9 cellular contexts compared by ENCODE assay signal in genomic region chr2:241273552-241273988, GRCh38. TPM values are rescaled to one million over a fixed set of nuclear protein-coding genes. Genes with fewer than 3 reads are reported as not detected.
DNase-seq lines count a peak whose midpoint lies in the region; ATAC-seq and TF ChIP-seq lines count a peak whose summit lies in the region.
"Had no signal": no experiment of that assay in that cellular context is flagged by ENCODE, and none has a peak within 500 bp of the region (broad histone marks: within the 10 kb centered on the region; RNA-seq: fewer than 3 reads in every experiment).

No MANE protein-coding gene starts in this region.

- H3K36me3 Mint-ChIP-seq in activated naive CD4-positive, alpha-beta T cell treated with anti-CD3 and anti-CD28 coated beads, Interleukin-2, amount 10 ng/mL, durations not matched to agents 7 days and 5 days: peaks cover 30% of the 10 kb centered on the region
- H3K36me3 Mint-ChIP-seq in activated T-helper 17 cell treated with anti-CD3 and anti-CD28 coated beads, Interleukin-2, amount 50 U/mL, for 72 hours (ENCODE audit: low read depth): peaks cover 38% of the 10 kb centered on the region

- H3K4me3 ChIP-seq in liver (ENCODE audit: low read depth in 1 of 3, low read length in 3 of 3) (peak overlapping the region in 2 of 3 donors; percentile 59 to 95), transverse colon (no peak overlapping the region)

- ATAC-seq in activated T-helper 17 cell treated with anti-CD3 and anti-CD28 coated beads, Interleukin-2, amount 50 U/mL, for 72 hours (replicated peaks): no peak

- H3K4me1 ChIP-seq in liver (ENCODE audit: control insufficient read depth in 4 of 4, insufficient read depth in 4 of 4, low read length in 3 of 4) (peaks cover 6 to 45% (median 37%) of the 10 kb centered on the region in 4 donors), transverse colon (peaks cover 14 to 29% (median 24%) of the 10 kb centered on the region in 4 donors)

- peaks cover 40% of the 10 kb centered on the region for H3K4me1 Mint-ChIP-seq in activated naive CD4-positive, alpha-beta T cell treated with anti-CD3 and anti-CD28 coated beads, Interleukin-2, amount 10 ng/mL, durations not matched to agents 7 days and 5 days
- H3K4me1 Mint-ChIP-seq in activated T-helper 17 cell treated with anti-CD3 and anti-CD28 coated beads, Interleukin-2, amount 50 U/mL, for 72 hours: peaks cover 21% of the 10 kb centered on the region

- peaks cover 7% of the 10 kb centered on the region for H3K9me3 Mint-ChIP-seq in activated naive CD4-positive, alpha-beta T cell treated with anti-CD3 and anti-CD28 coated beads, Interleukin-2, amount 10 ng/mL, durations not matched to agents 7 days and 5 days
- H3K9me3 Mint-ChIP-seq in activated T-helper 17 cell treated with anti-CD3 and anti-CD28 coated beads, Interleukin-2, amount 50 U/mL, for 72 hours: no peaks in the 10 kb centered on the region

- H3K9ac ChIP-seq in liver (ENCODE audit: low read depth in 1 of 2, low read length in 2 of 2): peak overlapping the region in 1 of 2 donors; percentile 56

- DNase-seq in activated naive CD4-positive, alpha-beta T cell treated with anti-CD3 and anti-CD28 coated beads, Interleukin-2, amount 10 ng/mL, durations not matched to agents 7 days and 5 days: no peak
- no peak for DNase-seq in activated naive CD4-positive, alpha-beta T cell (lab: John Stamatoyannopoulos, UW)
- DNase-seq in transverse colon (no peak), T-helper 9 cell (no peak), GM13976 (ENCODE audit: low spot score) (no peak), OCI-M2 (lab: John Stamatoyannopoulos, UW; ENCODE audit: unreplicated experiment) (no peak)
- DNase-seq: NCI-H1105 treated with DMSO at 0.1 percent for 48 hours had no signal

- no peak for TF ChIP-seq POLR2A in transverse colon (IDR thresholded peaks at IDR 0.05)

- CTCF ChIA-PET in activated naive CD4-positive, alpha-beta T cell treated with anti-CD3 and anti-CD28 coated beads, Interleukin-2, amount 10 ng/mL, durations not matched to agents 7 days and 5 days (lab: Charles Lee): no interaction called here

- H3K9me3 ChIP-seq in liver (ENCODE audit: control insufficient read depth in 4 of 4, low read length in 3 of 4) (no peaks in the 10 kb centered on the region), transverse colon (no peaks in the 10 kb centered on the region)

- H3K27ac ChIP-seq in liver (ENCODE audit: low read depth in 1 of 2, low read length in 2 of 2) (peak overlapping the region; percentile 81 to 86), transverse colon (peak overlapping the region; percentile 91 to 99 (median 98))

- H3K27ac Mint-ChIP-seq in activated naive CD4-positive, alpha-beta T cell treated with anti-CD3 and anti-CD28 coated beads, Interleukin-2, amount 10 ng/mL, durations not matched to agents 7 days and 5 days: no peak overlapping the region
- peak overlapping the region; percentile 15 for H3K27ac Mint-ChIP-seq in activated T-helper 17 cell treated with anti-CD3 and anti-CD28 coated beads, Interleukin-2, amount 50 U/mL, for 72 hours

- TF ChIP-seq CTCF in liver (IDR thresholded peaks at IDR 0.05; ENCODE audit: low read depth, low read length, missing input control): peak; percentile 7
- no peak for TF ChIP-seq CTCF in transverse colon (IDR thresholded peaks at IDR 0.05)
- no peak for TF ChIP-seq CTCF in GM13976 (IDR thresholded peaks at IDR 0.05; ENCODE audit: borderline replicate concordance, control extremely low read depth, extremely low read depth, insufficient read depth, missing control alignments)

- H3K4me3 Mint-ChIP-seq in activated naive CD4-positive, alpha-beta T cell treated with anti-CD3 and anti-CD28 coated beads, Interleukin-2, amount 10 ng/mL, durations not matched to agents 7 days and 5 days: peak overlapping the region; percentile 58
- peak overlapping the region; percentile 69 for H3K4me3 Mint-ChIP-seq in activated T-helper 17 cell treated with anti-CD3 and anti-CD28 coated beads, Interleukin-2, amount 50 U/mL, for 72 hours

- in situ Hi-C loops in transverse colon (cut with MboI; ENCODE audit: low pct_ligation_motif_present in 1 of 4, low pct_unique_long_range_greater_than_20kb in 1 of 4, low sequenced_read_pairs in 3 of 4): no loop called here
- in situ Hi-C loops in GM13976 (cut with MboI; ENCODE audit: low sequenced_read_pairs, unreplicated experiment): no loop called here

- H3K36me3 ChIP-seq in liver (ENCODE audit: control insufficient read depth in 4 of 4, insufficient read depth in 3 of 4, low read depth in 1 of 4, low read length in 3 of 4) (no peaks in the 10 kb centered on the region), transverse colon (no peaks in the 10 kb centered on the region)

- no peak for TF ChIP-seq RAD21 in liver (IDR thresholded peaks at IDR 0.05)

- no peaks in the 10 kb centered on the region for H3K27me3 Mint-ChIP-seq in activated naive CD4-positive, alpha-beta T cell treated with anti-CD3 and anti-CD28 coated beads, Interleukin-2, amount 10 ng/mL, durations not matched to agents 7 days and 5 days
- H3K27me3 Mint-ChIP-seq in activated T-helper 17 cell treated with anti-CD3 and anti-CD28 coated beads, Interleukin-2, amount 50 U/mL, for 72 hours: no peaks in the 10 kb centered on the region

- no peaks in the 10 kb centered on the region for H3K27me3 ChIP-seq in liver (ENCODE audit: control insufficient read depth in 4 of 4, insufficient read depth in 4 of 4, low read length in 3 of 4)
- H3K27me3 ChIP-seq in transverse colon: no peaks in the 10 kb centered on the region

- TF ChIP-seq EP300 in transverse colon (IDR thresholded peaks at IDR 0.05; ENCODE audit: low read depth): no peak

- intact Hi-C loops in transverse colon (cut with DNase I; ENCODE audit: low total_unique reads): loop anchor here (2.0 kb wide), 1 partner anchor 41 kb away; the partner anchor contains the start of genes HDLBP and SEPTIN2

- 50% methylated on average over 7 of the region's 7 CpGs for WGBS in liver
- 68% methylated on average over 7 of the region's 7 CpGs; no CpG with 5 or more reads in 1 of the 2 donors for WGBS in transverse colon (ENCODE audit: low coverage in 1 of 2), 2 donors

TF ChIP-seq in liver, 16 proteins besides CTCF, POLR2A, EP300 and RAD21:
- TF ChIP-seq MAX (IDR thresholded peaks at IDR 0.05) (no peak), TAF1 (conservative IDR thresholded peaks at IDR 0.05) (no peak), RXRA (IDR thresholded peaks at IDR 0.05) (no peak), ATF3 (IDR thresholded peaks at IDR 0.05) (no peak), HNF4A (conservative IDR thresholded peaks at IDR 0.05) (no peak), FOXA2 (IDR thresholded peaks at IDR 0.05) (no peak), JUND (IDR thresholded peaks at IDR 0.05) (no peak), FOXA1 (IDR thresholded peaks at IDR 0.05) (no peak), YY1 (IDR thresholded peaks at IDR 0.05) (no peak), EGR1 (IDR thresholded peaks at IDR 0.05; ENCODE audit: low read depth in 2 of 2) (no peak)

RNA-seq across cellular contexts. Expression of gene HDLBP, which starts 41.9 kb away (rescaled TPM):
- total RNA-seq in activated T-helper 17 cell treated with anti-CD3 and anti-CD28 coated beads, Interleukin-2, amount 50 U/mL, for 72 hours: 100 to 1,000 TPM; 303 to 319 TPM
- 100 to 1,000 TPM; 259 to 580 TPM for total RNA-seq in liver
- 100 to 1,000 TPM; 219 to 257 TPM for polyA plus RNA-seq in liver
- 1,000 to 10,000 TPM in 1 of 4 donors, 100 to 1,000 TPM in 3; 168 to 1,885 (median 314) TPM for total RNA-seq in transverse colon

RNA-seq across cellular contexts. Expression of gene SEPTIN2, which starts 42.2 kb away (rescaled TPM):
- 100 to 1,000 TPM; 180 to 230 TPM for total RNA-seq in activated T-helper 17 cell treated with anti-CD3 and anti-CD28 coated beads, Interleukin-2, amount 50 U/mL, for 72 hours
- total RNA-seq in liver: 100 to 1,000 TPM; 119 to 147 TPM
- polyA plus RNA-seq in liver: 10 to 100 TPM; 63.7 to 75.1 TPM
- 100 to 1,000 TPM; 116 to 264 (median 180) TPM for total RNA-seq in transverse colon

Comparison
In these comparisons a context has a peak if more than half of its experiments do, and no peak if none do; other contexts are left out.
1. H3K4me3 ChIP-seq: peak in liver (2 of 3); none in transverse colon (0 of 4).